Comparison of ENCODE assay signal across 2 cellular contexts in the genomic region with DNA sequence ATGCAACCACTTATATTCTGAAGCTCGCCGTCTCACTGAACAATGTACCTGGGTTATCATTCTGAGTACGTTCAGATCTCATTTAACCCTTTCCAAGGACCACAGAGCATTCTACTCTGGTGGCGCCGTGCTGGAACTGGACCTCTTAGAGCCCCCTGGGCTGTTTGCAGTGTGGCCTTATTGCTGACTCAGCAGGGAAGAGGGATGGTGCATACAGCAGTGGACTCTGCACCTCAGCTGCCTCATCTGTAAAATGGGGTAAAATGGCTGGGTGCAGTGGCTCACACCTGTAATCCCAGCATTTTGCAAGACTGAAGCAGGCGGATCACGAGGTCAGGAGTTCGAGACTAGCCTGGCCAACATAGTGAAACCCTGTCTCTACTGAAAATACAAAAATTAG.
TF ChIP-seq lines count a peak whose summit lies in the region.

No MANE protein-coding gene starts in this region.

TF ChIP-seq in IMR-90, 13 proteins besides CTCF, POLR2A, EP300 and RAD21:
- no peak for TF ChIP-seq RFX5 (IDR thresholded peaks at IDR 0.05; ENCODE audit: low read depth, low read length)
- peak; percentile 97 for TF ChIP-seq MAFK (IDR thresholded peaks at IDR 0.05; ENCODE audit: low read depth, low read length)

TF ChIP-seq in H1, 55 proteins besides CTCF, POLR2A, EP300 and RAD21:
- TF ChIP-seq CTBP2 (IDR thresholded peaks at IDR 0.05; ENCODE audit: borderline replicate concordance, insufficient read depth, insufficient read length, low read length) (no peak), MAFK (IDR thresholded peaks at IDR 0.05; ENCODE audit: low read depth, low read length) (peak; percentile 76)
